ENCODE assay signal across 17 cellular contexts in the genomic region with DNA sequence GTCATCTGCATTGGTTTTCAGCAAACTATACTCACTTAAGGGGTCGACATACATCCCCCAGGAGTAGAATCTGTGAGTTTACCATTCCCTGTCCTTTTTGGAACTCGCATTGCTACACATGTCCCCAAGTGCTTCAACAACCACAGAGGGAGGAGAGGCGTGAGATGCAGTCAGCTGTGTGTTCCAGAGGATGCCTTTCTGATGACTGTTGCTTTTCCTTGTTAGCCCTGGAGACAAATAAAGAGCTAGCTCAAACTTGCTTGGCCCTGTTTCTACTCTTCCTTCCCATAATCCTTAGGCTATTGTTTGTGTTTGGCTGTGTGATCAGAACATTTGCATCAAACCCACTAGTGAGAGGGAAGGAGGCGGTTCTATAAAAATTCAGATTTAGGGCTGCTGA.
DNase-seq lines count a peak whose midpoint lies in the region; ATAC-seq, FAIRE-seq and TF ChIP-seq lines count a peak whose summit lies in the region.
"Had no signal": no experiment of that assay in that cellular context is flagged by ENCODE, and none has a peak within 500 bp of the region (broad histone marks: within the 10 kb centered on the region; RNA-seq: fewer than 3 reads in every experiment).

No MANE protein-coding gene starts in this region.

- peaks cover 3 to 7% (median 3%) of the 10 kb centered on the region in 7 donors for H3K9me3 Mint-ChIP-seq in naive B cell
- H3K9me3 Mint-ChIP-seq: CD4-positive, CD25-positive, alpha-beta regulatory T cell; endodermal cell; natural killer cell had no signal

- no peaks in the 10 kb centered on the region for H3K9me2 ChIP-seq in DOHH2 (replicated peaks; ENCODE audit: control insufficient read depth, low read length)

- H4K20me1 ChIP-seq in DOHH2 (ENCODE audit: control insufficient read depth, insufficient read depth, low read depth, low read length), result no peaks in the 10 kb centered on the region

- H3K4me1 ChIP-seq in DOHH2 (ENCODE audit: control insufficient read depth, low read length) (peaks cover 50% of the 10 kb centered on the region), BE2C (no peaks in the 10 kb centered on the region)
- H3K4me1 ChIP-seq: left ventricle myocardium inferior had no signal

- DNase-seq in M059J (ENCODE audit: low read depth), result peak; percentile 30
- DNase-seq in epithelial cell of esophagus (ENCODE audit: low read depth), result peak; percentile 42
- DNase-seq in naive B cell, result no peak
- no peak for DNase-seq in BE2C
- DNase-seq in left cardiac atrium, result no peak
- no peak for DNase-seq in HTR-8/SVneo (ENCODE audit: insufficient read length, low spot score)
- DNase-seq in UCSD-AML1 (lab: John Stamatoyannopoulos, UW; ENCODE audit: unreplicated experiment), result no peak
- DNase-seq: activated CD4-positive, CD25-positive, alpha-beta regulatory T cell; activated naive CD4-positive, alpha-beta T cell; CD4-positive, CD25-positive, alpha-beta regulatory T cell; left ventricle myocardium inferior; MV-4-11; natural killer cell; retina had no signal

- H3K9me3 ChIP-seq in DOHH2 (ENCODE audit: control insufficient read depth, insufficient read depth, low read length), result no peaks in the 10 kb centered on the region
- H3K9me3 ChIP-seq in BE2C, result no peaks in the 10 kb centered on the region
- H3K9me3 ChIP-seq: left ventricle myocardium inferior, tibial nerve had no signal

- ATAC-seq in naive B cell (ENCODE audit: low read depth in 2 of 2) (no peak), left cardiac atrium (no peak)
- ATAC-seq: natural killer cell had no signal

- H3F3A ChIP-seq in DOHH2 (ENCODE audit: control insufficient read depth, insufficient read depth), result peaks cover 10% of the 10 kb centered on the region

- H3K4me3 Mint-ChIP-seq in naive B cell, result peak overlapping the region in 4 of 8 donors; percentile 1 to 55 (median 34)
- H3K4me3 Mint-ChIP-seq: CD4-positive, CD25-positive, alpha-beta regulatory T cell; endodermal cell; natural killer cell had no signal

- FAIRE-seq in HTR-8/SVneo (lab: Jason Lieb, UNC), result no peak

- peaks cover 25 to 52% (median 42%) of the 10 kb centered on the region in 3 donors for H3K4me1 Mint-ChIP-seq in naive B cell
- H3K4me1 Mint-ChIP-seq: CD4-positive, CD25-positive, alpha-beta regulatory T cell; endodermal cell had no signal

- H3K4me3 ChIP-seq in DOHH2 (ENCODE audit: low read length) (no peak overlapping the region), epithelial cell of esophagus (ENCODE audit: low read length) (no peak overlapping the region), BE2C (ENCODE audit: low read depth, low read length) (no peak overlapping the region)
- H3K4me3 ChIP-seq: left ventricle myocardium inferior, tibial nerve had no signal

- peaks cover 9 to 18% (median 16%) of the 10 kb centered on the region in 3 donors for H3K27me3 Mint-ChIP-seq in naive B cell

- no peak overlapping the region for H3K27ac ChIP-seq in DOHH2 (ENCODE audit: low read depth, low read length)
- H3K27ac ChIP-seq: left ventricle myocardium inferior, tibial nerve had no signal

- peak overlapping the region; percentile 74; the same call in 1 of the 2 replicates for H3K4me2 ChIP-seq in DOHH2 (ENCODE audit: low read length)

- H3K36me3 ChIP-seq in DOHH2 (ENCODE audit: control insufficient read depth, low read length) (peaks cover 5% of the 10 kb centered on the region; the same call in 1 of the 2 replicates), BE2C (no peaks in the 10 kb centered on the region)
- H3K36me3 ChIP-seq: left ventricle myocardium inferior, tibial nerve had no signal

- intact Hi-C loops in left cardiac atrium (cut with DNase I), result no loop called here

- TF ChIP-seq CTCF in DOHH2 (IDR thresholded peaks at IDR 0.05; ENCODE audit: low read depth, low read length, poor library complexity, severe bottlenecking) (no peak), epithelial cell of esophagus (IDR thresholded peaks at IDR 0.05; ENCODE audit: insufficient read depth, low read depth, low read length, missing control alignments) (no peak), BE2C (IDR thresholded peaks at IDR 0.05; ENCODE audit: low read depth, low read length) (no peak)

- H3K79me2 ChIP-seq in DOHH2 (ENCODE audit: control insufficient read depth, low read length), result no peaks in the 10 kb centered on the region

- peak overlapping the region in 4 of 6 donors; percentile 44 to 85 (median 71) for H3K27ac Mint-ChIP-seq in naive B cell
- H3K27ac Mint-ChIP-seq: CD4-positive, CD25-positive, alpha-beta regulatory T cell; endodermal cell; natural killer cell had no signal

- no peaks in the 10 kb centered on the region for H3K36me3 Mint-ChIP-seq in naive B cell
- H3K36me3 Mint-ChIP-seq: CD4-positive, CD25-positive, alpha-beta regulatory T cell; natural killer cell had no signal

- H3K27me3 ChIP-seq in DOHH2 (ENCODE audit: control insufficient read depth, low read length) (no peaks in the 10 kb centered on the region), BE2C (peaks cover 62% of the 10 kb centered on the region)

Comparison
In these comparisons a context has a peak if more than half of its experiments do, and no peak if none do; other contexts are left out.
1. DNase-seq: peak in M059J (single experiment) and epithelial cell of esophagus (single experiment); none in naive B cell (single experiment), BE2C (single experiment), left cardiac atrium (single experiment), HTR-8/SVneo (single experiment) and UCSD-AML1 (single experiment).